ENCODE assay signal across 24 cellular contexts in the genomic region with DNA sequence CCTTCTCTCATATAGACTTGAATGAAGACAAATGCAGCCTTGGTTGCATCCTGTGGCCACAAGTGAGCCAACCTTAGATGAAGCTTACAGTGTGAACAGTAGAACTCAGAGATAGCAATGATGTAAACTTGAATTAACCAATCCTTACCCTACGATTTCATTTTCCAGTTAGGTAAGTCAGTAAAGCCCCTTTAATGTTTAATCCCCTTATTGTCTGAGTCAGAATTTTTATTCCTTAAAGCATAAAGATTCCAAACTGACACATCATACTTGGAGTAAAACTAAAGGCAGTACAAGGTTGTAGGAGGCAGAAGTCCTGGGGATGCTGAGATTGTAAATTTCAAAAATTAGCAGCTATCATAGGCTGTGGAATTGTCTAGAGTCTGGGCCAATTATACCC.
DNase-seq lines count a peak whose midpoint lies in the region; ATAC-seq, FAIRE-seq and TF ChIP-seq lines count a peak whose summit lies in the region.
"Had no signal": no experiment of that assay in that cellular context is flagged by ENCODE, and none has a peak within 500 bp of the region (broad histone marks: within the 10 kb centered on the region; RNA-seq: fewer than 3 reads in every experiment).

No MANE protein-coding gene starts in this region.

- no peak overlapping the region for H3K9ac ChIP-seq in astrocyte (ENCODE audit: low read length)
- H3K9ac ChIP-seq in H9 (ENCODE audit: extremely low read depth, insufficient read length, low read length): no peak overlapping the region

- H4K91ac ChIP-seq in H9 (ENCODE audit: insufficient read length, low read depth, low read length): no peak overlapping the region

- no peak overlapping the region for H3K18ac ChIP-seq in H9 (ENCODE audit: insufficient read length, low read depth, low read length)

- H3K27me3 Mint-ChIP-seq in astrocyte (ENCODE audit: low read depth, unreplicated experiment): no peaks in the 10 kb centered on the region
- H3K27me3 Mint-ChIP-seq in H9 (ENCODE audit: low read depth): no peaks in the 10 kb centered on the region
- H3K27me3 Mint-ChIP-seq: CD4-positive, CD25-positive, alpha-beta regulatory T cell had no signal

- no peak overlapping the region for H3K14ac ChIP-seq in H9 (ENCODE audit: insufficient read depth, low read length)

- ATAC-seq in HG03354 (IDR thresholded peaks at IDR 0.05; ENCODE audit: poor library complexity, severe bottlenecking, unreplicated experiment): no peak
- ATAC-seq: A549, HCT116 had no signal

- H2AK5ac ChIP-seq in H9 (ENCODE audit: insufficient read length, low read length): no peak overlapping the region

- peak; percentile 58 for DNase-seq in ACHN
- DNase-seq in HS-27A (ENCODE audit: low read depth): peak; percentile 7
- no peak for DNase-seq in astrocyte (ENCODE audit: low read depth)
- peak; percentile 51 for DNase-seq in kidney tubule cell (ENCODE audit: low spot score)
- no peak for DNase-seq in glomerular visceral epithelial cell (ENCODE audit: extremely low spot score)
- DNase-seq in H9: no peak
- DNase-seq: BE2C; CD4-positive, CD25-positive, alpha-beta regulatory T cell; COR-L47; DMS 273 treated with DMSO at 0.1 percent for 48 hours; DMS79 treated with DMSO at 0.1 percent for 48 hours; GOT3; Karpas-422; NCI-H1417; NCI-H1694 treated with DMSO at 0.1 percent for 48 hours; NCI-H2107; NCI-H510A treated with DMSO at 0.1 percent for 48 hours; NCI-H748 treated with DMSO at 0.1 percent for 48 hours; SJCRH30 had no signal

- no peak overlapping the region for H2BK120ac ChIP-seq in H9 (ENCODE audit: low read depth, low read length, poor library complexity, severe bottlenecking)

- H3K36me3 ChIP-seq in astrocyte (ENCODE audit: insufficient read depth, low read length): no peaks in the 10 kb centered on the region
- H3K36me3 ChIP-seq: BE2C, SJCRH30 had no signal

- H4K8ac ChIP-seq in H9 (replicated peaks; ENCODE audit: insufficient read length, low read depth, low read length): no peak overlapping the region

- H3K79me1 ChIP-seq in H9 (ENCODE audit: insufficient read depth, low read depth, low read length, poor library complexity, severe bottlenecking): no peaks in the 10 kb centered on the region

- no peaks in the 10 kb centered on the region for H3K23me2 ChIP-seq in H9 (ENCODE audit: insufficient read length, low read depth, low read length, poor library complexity, severe bottlenecking)

- no peaks in the 10 kb centered on the region for H3K4me1 Mint-ChIP-seq in astrocyte (ENCODE audit: low read depth, unreplicated experiment)
- peaks cover 8% of the 10 kb centered on the region in 2 experiments for H3K4me1 Mint-ChIP-seq in H9
- H3K4me1 Mint-ChIP-seq: CD4-positive, CD25-positive, alpha-beta regulatory T cell had no signal

- no peak overlapping the region for H2BK15ac ChIP-seq in H9 (ENCODE audit: low read depth, low read length)

- H2AFZ ChIP-seq in astrocyte (ENCODE audit: low read depth, low read length) (no peak overlapping the region), H9 (ENCODE audit: low read length) (no peak overlapping the region)

- TF ChIP-seq CTCF in astrocyte (IDR thresholded peaks at IDR 0.05; ENCODE audit: insufficient read depth, low read depth, low read length) (no peak), H9 (conservative IDR thresholded peaks at IDR 0.05) (no peak)

- H3K27ac ChIP-seq in astrocyte (ENCODE audit: low read depth, low read length) (no peak overlapping the region), H9 (ENCODE audit: insufficient read length, low read depth, low read length) (no peak overlapping the region)
- H3K27ac ChIP-seq: A549, SJCRH30 had no signal

- no peak overlapping the region for H3K4me3 Mint-ChIP-seq in astrocyte (ENCODE audit: unreplicated experiment)
- no peak overlapping the region for H3K4me3 Mint-ChIP-seq in H9
- H3K4me3 Mint-ChIP-seq: CD4-positive, CD25-positive, alpha-beta regulatory T cell had no signal

- no peak overlapping the region for H2BK5ac ChIP-seq in H9 (ENCODE audit: insufficient read length, low read length)

- H3K56ac ChIP-seq in H9 (ENCODE audit: insufficient read length, low read depth, low read length): no peak overlapping the region

- no peak overlapping the region for H3T11ph ChIP-seq in H9 (ENCODE audit: low read length)

- H3K23ac ChIP-seq in H9 (ENCODE audit: insufficient read length, low read depth, low read length): no peak overlapping the region

- H3K79me2 ChIP-seq in astrocyte (ENCODE audit: insufficient read depth, low read length) (no peaks in the 10 kb centered on the region), H9 (ENCODE audit: insufficient read depth, low read length) (no peaks in the 10 kb centered on the region)

- WGBS in H9 (ENCODE audit: extremely low coverage, insufficient read length, low lambda C conversion rate): no CpG with 5 or more reads among the region's 1 CpG

- H3K4me3 ChIP-seq in astrocyte (ENCODE audit: insufficient read depth, low read depth, low read length): no peak overlapping the region
- H3K4me3 ChIP-seq: A549, SJCRH30 had no signal

- no peaks in the 10 kb centered on the region for H4K20me1 ChIP-seq in astrocyte (ENCODE audit: insufficient read depth, low read length)
- H4K20me1 ChIP-seq in H9 (ENCODE audit: control insufficient read depth, insufficient read depth, insufficient read length): no peaks in the 10 kb centered on the region

- H3K27ac Mint-ChIP-seq in astrocyte (ENCODE audit: unreplicated experiment): no peak overlapping the region
- no peak overlapping the region for H3K27ac Mint-ChIP-seq in H9
- H3K27ac Mint-ChIP-seq: CD4-positive, CD25-positive, alpha-beta regulatory T cell had no signal

- H3K9me3 Mint-ChIP-seq in astrocyte (ENCODE audit: unreplicated experiment): no peaks in the 10 kb centered on the region
- H3K9me3 Mint-ChIP-seq in H9: no peaks in the 10 kb centered on the region

- FAIRE-seq in astrocyte (lab: Jason Lieb, UNC): peak; percentile 56
- FAIRE-seq: A549, G401.6, GM18507 had no signal

- H3K36me3 Mint-ChIP-seq in astrocyte (ENCODE audit: low read depth, unreplicated experiment) (no peaks in the 10 kb centered on the region), H9 (ENCODE audit: insufficient read depth in 1 of 3, low read depth in 3 of 3) (no peaks in the 10 kb centered on the region)
- H3K36me3 Mint-ChIP-seq: CD4-positive, CD25-positive, alpha-beta regulatory T cell had no signal

- no peak overlapping the region for H3K4ac ChIP-seq in H9 (ENCODE audit: low read depth, low read length)

- H2BK20ac ChIP-seq in H9 (ENCODE audit: low read depth, low read length, poor library complexity, severe bottlenecking): no peak overlapping the region

- no peak overlapping the region for H4K5ac ChIP-seq in H9 (ENCODE audit: insufficient read length, low read depth, low read length)

- H3K27me3 ChIP-seq in astrocyte (ENCODE audit: insufficient read depth, low read length) (no peaks in the 10 kb centered on the region), H9 (ENCODE audit: insufficient read depth, low read length) (no peaks in the 10 kb centered on the region)
- H3K27me3 ChIP-seq: BE2C, SJCRH30 had no signal

- H3K9me3 ChIP-seq in astrocyte (ENCODE audit: insufficient read depth, low read depth, low read length): no peaks in the 10 kb centered on the region
- no peaks in the 10 kb centered on the region for H3K9me3 ChIP-seq in H9 (ENCODE audit: control insufficient read depth, low read depth, low read length)
- H3K9me3 ChIP-seq: A549, BE2C, SJCRH30 had no signal

- H3K4me1 ChIP-seq in astrocyte (ENCODE audit: insufficient read depth, low read length): no peaks in the 10 kb centered on the region
- H3K4me1 ChIP-seq in H9 (ENCODE audit: insufficient read depth, low read length): no peaks in the 10 kb centered on the region
- H3K4me1 ChIP-seq: A549, BE2C, SJCRH30 had no signal

- H2BK12ac ChIP-seq in H9 (ENCODE audit: insufficient read length, low read depth, low read length): no peak overlapping the region

- in situ Hi-C loops in ACHN (cut with HindIII; ENCODE audit: low pct_ligation_motif_present, low pct_unique_long_range_greater_than_20kb, low sequenced_read_pairs): no loop called here

- H3K4me2 ChIP-seq in astrocyte (ENCODE audit: low read length): no peak overlapping the region
- no peak overlapping the region for H3K4me2 ChIP-seq in H9 (ENCODE audit: insufficient read depth, insufficient read length, low read length)
- H3K4me2 ChIP-seq: A549 had no signal

Comparison
In these comparisons a context has a peak if more than half of its experiments do, and no peak if none do; other contexts are left out.
1. DNase-seq: peak in ACHN (single experiment), HS-27A (single experiment) and kidney tubule cell (single experiment); none in astrocyte (single experiment), glomerular visceral epithelial cell (single experiment) and H9 (single experiment).